In genomic region chr18:8705941-8706544, GRCh38 we compare ENCODE assay signal across 8 cellular contexts. TPM values are rescaled to one million over a fixed set of nuclear protein-coding genes. Genes with fewer than 3 reads are reported as not detected.
DNase-seq lines count a peak whose midpoint lies in the region; ATAC-seq and TF ChIP-seq lines count a peak whose summit lies in the region.

No MANE protein-coding gene starts in this region.

- ATAC-seq in GM21360 (IDR thresholded peaks at IDR 0.05; ENCODE audit: unreplicated experiment) (peak; percentile 5), HG02852 (IDR thresholded peaks at IDR 0.05; ENCODE audit: unreplicated experiment) (no peak), HG03571 (IDR thresholded peaks at IDR 0.05; ENCODE audit: unreplicated experiment) (no peak)

- H3K27me3 Mint-ChIP-seq in nephron (ENCODE audit: low read depth) = peaks cover 54% of the 10 kb centered on the region

- TF ChIP-seq CTCF in nephron (IDR thresholded peaks at IDR 0.05; ENCODE audit: unreplicated experiment in 3 of 3) = no peak

- peaks cover 2% of the 10 kb centered on the region for H3K9me3 Mint-ChIP-seq in nephron

- H3K36me3 Mint-ChIP-seq in nephron (ENCODE audit: low read depth) = peaks cover 4% of the 10 kb centered on the region

- peak overlapping the region; percentile 59 for H3K27ac ChIP-seq in epithelial cell of prostate

- peak overlapping the region in 2 of 3 experiments; percentile 57 to 70 for H3K4me3 Mint-ChIP-seq in nephron

- DNase-seq in AG20443 (ENCODE audit: low spot score) (peak; percentile 44), RPMI7951 (ENCODE audit: low read depth) (peak; percentile 15), epithelial cell of prostate (ENCODE audit: low read depth, low spot score) (no peak), COLO829 (ENCODE audit: low spot score) (no peak)

- H3K27ac Mint-ChIP-seq in nephron = no peak overlapping the region

- peaks cover 28% of the 10 kb centered on the region for H3K4me1 Mint-ChIP-seq in nephron

RNA-seq across cellular contexts. Expression of gene MTCL1, which starts 0.7 kb away (rescaled TPM):
- total RNA-seq in RPMI7951 (2014; rRNA removed; shearing (Covaris generic)) = 7.6 and 9.3 TPM in 2 replicates

Comparison
In these comparisons a context has a peak if more than half of its experiments do, and no peak if none do; other contexts are left out.
1. DNase-seq: peak in AG20443 (single experiment) and RPMI7951 (single experiment); none in epithelial cell of prostate (single experiment) and COLO829 (single experiment).